9 cellular contexts compared by ENCODE assay signal in the genomic region with DNA sequence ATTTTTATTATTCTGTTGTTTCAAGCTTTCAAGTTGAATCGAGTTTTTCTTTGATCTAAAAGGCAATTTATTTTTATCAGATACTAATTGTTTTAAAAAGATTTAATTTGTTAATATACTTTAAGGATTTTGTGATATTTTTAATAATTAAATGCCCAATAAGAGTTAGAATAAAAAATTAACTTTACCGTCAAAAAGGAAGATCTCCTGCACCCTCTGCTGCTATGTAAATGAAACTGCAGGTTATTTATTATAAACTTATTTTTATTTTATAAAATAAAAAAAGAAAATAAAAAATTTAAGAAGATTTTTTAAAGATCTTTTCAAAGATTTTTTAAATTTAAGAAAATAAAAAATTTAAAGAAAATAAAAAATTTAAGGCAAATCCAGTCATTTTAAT.
DNase-seq lines count a peak whose midpoint lies in the region; ATAC-seq and TF ChIP-seq lines count a peak whose summit lies in the region.
"Had no signal": no experiment of that assay in that cellular context is flagged by ENCODE, and none has a peak within 500 bp of the region (broad histone marks: within the 10 kb centered on the region; RNA-seq: fewer than 3 reads in every experiment).

No MANE protein-coding gene starts in this region.

- POLR2A ChIA-PET in HEK293 (lab: Yijun Ruan, JAX) = no interaction called here

- ATAC-seq in lower lobe of right lung = no peak
- ATAC-seq in GM18519 (IDR thresholded peaks at IDR 0.05; ENCODE audit: low FRiP score, unreplicated experiment) = no peak
- no peak for ATAC-seq in esophagus mucosa
- no peak for ATAC-seq in GM21737 (IDR thresholded peaks at IDR 0.05; ENCODE audit: unreplicated experiment)

- H3K4me1 ChIP-seq in HEK293 (ENCODE audit: control insufficient read depth, insufficient read depth, low read length) = no peaks in the 10 kb centered on the region; the same call in 1 of the 2 replicates
- no peaks in the 10 kb centered on the region for H3K4me1 ChIP-seq in lower lobe of right lung

- H3K27me3 ChIP-seq in brain microvascular endothelial cell (replicated peaks) = no peaks in the 10 kb centered on the region
- no peaks in the 10 kb centered on the region for H3K27me3 ChIP-seq in lower lobe of right lung (ENCODE audit: low read depth)

- H3K36me3 ChIP-seq in HEK293 (ENCODE audit: control insufficient read depth in 2 of 2, insufficient read depth in 1 of 2, low read length in 2 of 2) = no peaks in the 10 kb centered on the region
- H3K36me3 ChIP-seq in brain microvascular endothelial cell (replicated peaks) = no peaks in the 10 kb centered on the region
- no peaks in the 10 kb centered on the region for H3K36me3 ChIP-seq in lower lobe of right lung

- in situ Hi-C loops in brain microvascular endothelial cell (cut with HindIII; ENCODE audit: low pct_ligation_motif_present, low sequenced_read_pairs) = no loop called here

- intact Hi-C loops in lower lobe of right lung (cut with DNase I) = no loop called here

- H3K4me3 ChIP-seq in HEK293 (ENCODE audit: low read depth, low read length) (no peak overlapping the region), brain microvascular endothelial cell (ENCODE audit: low read depth, low read length) (no peak overlapping the region), lower lobe of right lung (no peak overlapping the region)

- no peak for DNase-seq in brain microvascular endothelial cell
- DNase-seq in lower lobe of right lung = no peak
- DNase-seq in NCI-H82 (lab: John Stamatoyannopoulos, UW) = no peak
- DNase-seq: hippocampal formation had no signal

- H3K27ac ChIP-seq in C4-2B (no peak overlapping the region), HEK293 (ENCODE audit: extremely low read depth, low read depth, low read length) (no peak overlapping the region), brain microvascular endothelial cell (no peak overlapping the region), lower lobe of right lung (no peak overlapping the region)

- H3K9me3 ChIP-seq in HEK293 (ENCODE audit: control insufficient read depth, insufficient read depth, low read depth, low read length) = no peaks in the 10 kb centered on the region
- no peaks in the 10 kb centered on the region for H3K9me3 ChIP-seq in lower lobe of right lung

- CTCF ChIA-PET in HEK293 (lab: Yijun Ruan, JAX) = interaction anchor here (0.6 to 1.5 kb wide), 4 partner anchors 54 to 1483 kb away, joined by 3 to 4 read pairs (median 3); no protein-coding TSS in a partner anchor

- peak; percentile 69 for TF ChIP-seq CTCF in C4-2B (conservative IDR thresholded peaks at IDR 0.05)
- TF ChIP-seq CTCF in HEK293 (tag by site-specific recombination; IDR thresholded peaks at IDR 0.05) = no peak
- TF ChIP-seq CTCF in brain microvascular endothelial cell (IDR thresholded peaks at IDR 0.05; ENCODE audit: low read depth, low read length, missing control alignments) = peak; percentile 33
- peak; percentile 45 for TF ChIP-seq CTCF in lower lobe of right lung (IDR thresholded peaks at IDR 0.05)

TF ChIP-seq in HEK293, 187 proteins besides CTCF, POLR2A, EP300 and RAD21:
- TF ChIP-seq ZNF654 (tag by site-specific recombination; IDR thresholded peaks at IDR 0.05; ENCODE audit: low read depth) (peak; percentile 30), ZFP37 (tag by site-specific recombination; IDR thresholded peaks at IDR 0.05) (no peak)
